In genomic region chr15:47820780-47821319, GRCh38 we compare ENCODE assay signal across 1 cellular context.
TF ChIP-seq lines count a peak whose summit lies in the region.

No MANE protein-coding gene starts in this region.

TF ChIP-seq in IMR-90, 13 proteins besides CTCF, POLR2A, EP300 and RAD21 (continued from another document):
- TF ChIP-seq ELK1 (IDR thresholded peaks at IDR 0.05; ENCODE audit: borderline replicate concordance, low read depth, low read length) (no peak), CHD1 (IDR thresholded peaks at IDR 0.05; ENCODE audit: low read depth, low read length) (no peak), USF2 (IDR thresholded peaks at IDR 0.05; ENCODE audit: low read depth, low read length) (no peak), RCOR1 (IDR thresholded peaks at IDR 0.05; ENCODE audit: insufficient replicate concordance, low read length) (no peak), NFE2L2 (IDR thresholded peaks at IDR 0.05; ENCODE audit: low read depth, low read length) (no peak), BHLHE40 (IDR thresholded peaks at IDR 0.05; ENCODE audit: low read depth, low read length) (no peak), SMC3 (IDR thresholded peaks at IDR 0.05; ENCODE audit: low read depth, low read length) (no peak), MAZ (IDR thresholded peaks at IDR 0.05; ENCODE audit: borderline replicate concordance, low read depth, low read length) (no peak), MAFK (IDR thresholded peaks at IDR 0.05; ENCODE audit: low read depth, low read length) (no peak), MXI1 (IDR thresholded peaks at IDR 0.05; ENCODE audit: borderline replicate concordance, low read depth, low read length) (no peak)
